Comparison of ENCODE assay signal across 17 cellular contexts in genomic region chr9:90003046-90003355, GRCh38.
DNase-seq lines count a peak whose midpoint lies in the region; TF ChIP-seq lines count a peak whose summit lies in the region.
"Had no signal": no experiment of that assay in that cellular context is flagged by ENCODE, and none has a peak within 500 bp of the region (broad histone marks: within the 10 kb centered on the region; RNA-seq: fewer than 3 reads in every experiment).

No MANE protein-coding gene starts in this region.

- H3K9me3 ChIP-seq in SJCRH30 (replicated peaks): no peaks in the 10 kb centered on the region
- H3K9me3 ChIP-seq in neural progenitor cell (ENCODE audit: low read depth): no peaks in the 10 kb centered on the region
- H3K9me3 ChIP-seq in tibial artery: no peaks in the 10 kb centered on the region
- H3K9me3 ChIP-seq in A673 (ENCODE audit: low read depth, low read length, poor library complexity, severe bottlenecking): no peaks in the 10 kb centered on the region

- H3K36me3 Mint-ChIP-seq in neural progenitor cell: no peaks in the 10 kb centered on the region
- H3K36me3 Mint-ChIP-seq in activated CD4-positive, alpha-beta memory T cell treated with anti-CD3 and anti-CD28 coated beads for 36 hours: no peaks in the 10 kb centered on the region
- H3K36me3 Mint-ChIP-seq: CD4-positive, CD25-positive, alpha-beta regulatory T cell; immature natural killer cell had no signal

- H3K9ac ChIP-seq in neural progenitor cell: no peak overlapping the region
- H3K9ac ChIP-seq: GM23248 had no signal

- CTCF ChIA-PET in A673 (lab: Charles Lee): no interaction called here
- CTCF ChIA-PET in activated CD4-positive, alpha-beta memory T cell treated with anti-CD3 and anti-CD28 coated beads for 36 hours (lab: Charles Lee): interaction anchor here (0.7 to 1.5 kb wide), 2 partner anchors 74 to 93 kb away, joined by 3 read pairs; no protein-coding TSS in a partner anchor

- peak overlapping the region; percentile 29 for H3K27ac Mint-ChIP-seq in neural progenitor cell
- no peak overlapping the region for H3K27ac Mint-ChIP-seq in activated CD4-positive, alpha-beta memory T cell treated with anti-CD3 and anti-CD28 coated beads for 36 hours
- H3K27ac Mint-ChIP-seq: activated CD4-positive, alpha-beta T cell treated with anti-CD3 and anti-CD28 coated beads for 36 hours; activated naive CD8-positive, alpha-beta T cell treated with anti-CD3 and anti-CD28 coated beads, Interleukin-2, amount 10 ng/mL, durations not matched to agents 7 days and 5 days; CD4-positive, CD25-positive, alpha-beta regulatory T cell; immature natural killer cell; stimulated activated naive CD8-positive, alpha-beta T cell treated with anti-CD3 and anti-CD28 coated beads, Interleukin-15, Interleukin-2, amounts not matched to agents 100 ng/mL and 50 ng/mL, for 24 hours had no signal

- H2AFZ ChIP-seq in neural progenitor cell (replicated peaks): no peak overlapping the region
- H2AFZ ChIP-seq: GM23248 had no signal

- TF ChIP-seq CTCF in neural progenitor cell (IDR thresholded peaks at IDR 0.05) (no peak), tibial artery (IDR thresholded peaks at IDR 0.05) (no peak), A673 (conservative IDR thresholded peaks at IDR 0.05; ENCODE audit: low read depth, low read length) (no peak)

- H3K4me2 ChIP-seq in neural progenitor cell: no peak overlapping the region

- no peaks in the 10 kb centered on the region for H3K79me2 ChIP-seq in neural progenitor cell (ENCODE audit: low read depth)

- no peak for DNase-seq in SJCRH30
- peak; percentile 5 for DNase-seq in fibroblast of peridontal ligament (ENCODE audit: extremely low read depth)
- no peak for DNase-seq in neural progenitor cell (ENCODE audit: low spot score)
- peak; percentile 41 to 86 for DNase-seq in tibial artery
- no peak for DNase-seq in A673 (ENCODE audit: low spot score)
- DNase-seq in activated CD4-positive, alpha-beta T cell treated with anti-CD3 and anti-CD28 coated beads, Interleukin-2, amount 50 U/mL, for 48 hours: no peak
- no peak for DNase-seq in activated CD4-positive, alpha-beta memory T cell treated with anti-CD3 and anti-CD28 coated beads for 36 hours
- DNase-seq: activated CD4-positive, alpha-beta T cell treated with anti-CD3 and anti-CD28 coated beads for 36 hours; activated naive CD8-positive, alpha-beta T cell treated with anti-CD3 and anti-CD28 coated beads, Interleukin-2, amount 10 ng/mL, durations not matched to agents 7 days and 5 days; CD4-positive, CD25-positive, alpha-beta regulatory T cell; GM23248; immature natural killer cell; KG1; NCI-H1436 treated with DMSO at 0.1 percent for 48 hours; NCI-H345 had no signal

- H3K4me3 Mint-ChIP-seq in neural progenitor cell: no peak overlapping the region
- no peak overlapping the region for H3K4me3 Mint-ChIP-seq in activated CD4-positive, alpha-beta memory T cell treated with anti-CD3 and anti-CD28 coated beads for 36 hours
- H3K4me3 Mint-ChIP-seq: activated CD4-positive, alpha-beta T cell treated with anti-CD3 and anti-CD28 coated beads for 36 hours; activated naive CD8-positive, alpha-beta T cell treated with anti-CD3 and anti-CD28 coated beads, Interleukin-2, amount 10 ng/mL, durations not matched to agents 7 days and 5 days; CD4-positive, CD25-positive, alpha-beta regulatory T cell; central memory CD8-positive, alpha-beta T cell; immature natural killer cell; stimulated activated naive CD8-positive, alpha-beta T cell treated with anti-CD3 and anti-CD28 coated beads, Interleukin-15, Interleukin-2, amounts not matched to agents 100 ng/mL and 50 ng/mL, for 24 hours had no signal

- H3K27ac ChIP-seq in SJCRH30 (peak overlapping the region; percentile 93), neural progenitor cell (no peak overlapping the region), tibial artery (peak overlapping the region; percentile 50 to 57), A673 (ENCODE audit: low read depth, low read length, poor library complexity, severe bottlenecking) (no peak overlapping the region)
- H3K27ac ChIP-seq: GM23248 had no signal

- no peaks in the 10 kb centered on the region for H3F3A ChIP-seq in neural progenitor cell (ENCODE audit: low read depth)

- H3K4me3 ChIP-seq in SJCRH30: no peak overlapping the region
- H3K4me3 ChIP-seq in neural progenitor cell: no peak overlapping the region
- H3K4me3 ChIP-seq in tibial artery: no peak overlapping the region
- H3K4me3 ChIP-seq in A673 (ENCODE audit: low read depth, low read length, poor library complexity, severe bottlenecking): no peak overlapping the region
- H3K4me3 ChIP-seq: GM23248 had no signal

- H3K9me3 Mint-ChIP-seq in neural progenitor cell: peaks cover 3% of the 10 kb centered on the region
- H3K9me3 Mint-ChIP-seq in activated CD4-positive, alpha-beta memory T cell treated with anti-CD3 and anti-CD28 coated beads for 36 hours: peaks cover 3% of the 10 kb centered on the region
- H3K9me3 Mint-ChIP-seq: central memory CD8-positive, alpha-beta T cell; immature natural killer cell; stimulated activated naive CD8-positive, alpha-beta T cell treated with anti-CD3 and anti-CD28 coated beads, Interleukin-15, Interleukin-2, amounts not matched to agents 100 ng/mL and 50 ng/mL, for 24 hours had no signal

- peaks cover 7% of the 10 kb centered on the region for H3K27me3 Mint-ChIP-seq in neural progenitor cell (ENCODE audit: insufficient read depth, low read depth)
- H3K27me3 Mint-ChIP-seq in activated CD4-positive, alpha-beta memory T cell treated with anti-CD3 and anti-CD28 coated beads for 36 hours: no peaks in the 10 kb centered on the region
- H3K27me3 Mint-ChIP-seq: activated CD4-positive, alpha-beta T cell treated with anti-CD3 and anti-CD28 coated beads for 36 hours; central memory CD8-positive, alpha-beta T cell had no signal

- POLR2A ChIA-PET in A673 (lab: Charles Lee; ENCODE audit: low non-redundant PET): no interaction called here
- POLR2A ChIA-PET in activated CD4-positive, alpha-beta memory T cell treated with anti-CD3 and anti-CD28 coated beads for 36 hours (lab: Charles Lee): no interaction called here

- BruUV-seq in A673 (replicated peaks; lab: Mats Ljungman, UMichigan): no TSS peak

- H4K20me1 ChIP-seq in neural progenitor cell (ENCODE audit: low read depth): no peaks in the 10 kb centered on the region

- H3K27me3 ChIP-seq in SJCRH30 (no peaks in the 10 kb centered on the region), neural progenitor cell (no peaks in the 10 kb centered on the region), tibial artery (no peaks in the 10 kb centered on the region), A673 (replicated peaks; ENCODE audit: insufficient read depth, low read depth, low read length, poor library complexity) (no peaks in the 10 kb centered on the region)

- H3K4me1 ChIP-seq in SJCRH30 (peaks cover 60% of the 10 kb centered on the region), neural progenitor cell (peaks cover 10% of the 10 kb centered on the region), tibial artery (peaks cover 3 to 72% (median 58%) of the 10 kb centered on the region in 4 donors), A673 (ENCODE audit: insufficient read depth, low read length, poor library complexity, severe bottlenecking) (no peaks in the 10 kb centered on the region)

- intact Hi-C loops in tibial artery (cut with DNase I; ENCODE audit: low total_unique reads): loop anchor here (5.0 kb wide), 2 partner anchors 61 to 401 kb away; no protein-coding TSS in a partner anchor
- intact Hi-C loops in A673 (cut with micrococcal nuclease; ENCODE audit: unreplicated experiment): no loop called here
- intact Hi-C loops in activated CD4-positive, alpha-beta memory T cell treated with anti-CD3 and anti-CD28 coated beads for 36 hours (cut with micrococcal nuclease): loop anchor here (5.0 kb wide), 1 partner anchor 99 kb away; no protein-coding TSS in a partner anchor

- peaks cover 37% of the 10 kb centered on the region for H3K4me1 Mint-ChIP-seq in neural progenitor cell
- H3K4me1 Mint-ChIP-seq in activated CD4-positive, alpha-beta memory T cell treated with anti-CD3 and anti-CD28 coated beads for 36 hours (ENCODE audit: low read depth): peaks cover 34% of the 10 kb centered on the region

- H3K36me3 ChIP-seq in SJCRH30: no peaks in the 10 kb centered on the region
- H3K36me3 ChIP-seq in neural progenitor cell: no peaks in the 10 kb centered on the region
- no peaks in the 10 kb centered on the region for H3K36me3 ChIP-seq in tibial artery
- no peaks in the 10 kb centered on the region for H3K36me3 ChIP-seq in A673 (ENCODE audit: insufficient read depth, low read length, poor library complexity, severe bottlenecking)

Comparison
In these comparisons a context has a peak if more than half of its experiments do, and no peak if none do; other contexts are left out.
1. DNase-seq: peak in fibroblast of peridontal ligament (single experiment) and tibial artery (2 of 2); none in SJCRH30 (0 of 2), neural progenitor cell (single experiment), A673 (single experiment), activated CD4-positive, alpha-beta T cell treated with anti-CD3 and anti-CD28 coated beads, Interleukin-2, amount 50 U/mL, for 48 hours (0 of 2) and activated CD4-positive, alpha-beta memory T cell treated with anti-CD3 and anti-CD28 coated beads for 36 hours (single experiment).
2. H3K27ac ChIP-seq: peak in SJCRH30 (single experiment) and tibial artery (2 of 2); none in neural progenitor cell (single experiment) and A673 (single experiment).